Comparison of ENCODE assay signal across 1 cellular context in genomic region chr1:240498335-240498734, GRCh38.
TF ChIP-seq lines count a peak whose summit lies in the region.

No MANE protein-coding gene starts in this region.

TF ChIP-seq in SK-N-SH treated with all-trans-retinoic acid at 6 μM for 48 hours, 23 proteins besides CTCF, POLR2A, EP300 and RAD21 (continued from another document):
- no peak for TF ChIP-seq PPARA (CRISPR knock-in tag; IDR thresholded peaks at IDR 0.05; ENCODE audit: borderline replicate concordance)
